In genomic region chr2:234026111-234026510, GRCh38 we compare ENCODE assay signal across 10 cellular contexts. TPM values are rescaled to one million over a fixed set of nuclear protein-coding genes. Genes with fewer than 3 reads are reported as not detected.
A peak's percentile ranks its signal among the peaks of the same experiment; 100 is the strongest.
DNase-seq lines count a peak whose midpoint lies in the region; ATAC-seq and TF ChIP-seq lines count a peak whose summit lies in the region.
"Had no signal": no experiment of that assay in that cellular context is flagged by ENCODE, and none has a peak within 500 bp of the region (broad histone marks: within the 10 kb centered on the region; RNA-seq: fewer than 3 reads in every experiment).

No MANE protein-coding gene starts in this region.

- no peak overlapping the region for H3K4me3 Mint-ChIP-seq in endodermal cell

- peaks cover 11% of the 10 kb centered on the region for H3K9me3 ChIP-seq in endodermal cell (ENCODE audit: control insufficient read depth, low read length)
- H3K9me3 ChIP-seq: pancreas had no signal

- TF ChIP-seq CTCF in endodermal cell (conservative IDR thresholded peaks at IDR 0.05) = no peak

- no peaks in the 10 kb centered on the region for H3K4me1 Mint-ChIP-seq in endodermal cell

- H3K27ac Mint-ChIP-seq in endodermal cell = no peak overlapping the region

- H3K27ac ChIP-seq in endodermal cell (ENCODE audit: low read depth, low read length) (peak overlapping the region; percentile 36), substantia nigra (ENCODE audit: low read depth, low read length, poor library complexity, severe bottlenecking) (no peak overlapping the region)
- H3K27ac ChIP-seq: pancreas, SJSA1 had no signal

- peak; percentile 78 for DNase-seq in DMS79 treated with DMSO at 0.1 percent for 48 hours (lab: John Stamatoyannopoulos, UW)
- peak; percentile 53 for DNase-seq in NCI-H69 (lab: John Stamatoyannopoulos, UW)
- no peak for DNase-seq in endodermal cell
- DNase-seq in renal cortical epithelial cell (ENCODE audit: low read depth) = peak; percentile 68
- no peak for DNase-seq in substantia nigra (lab: John Stamatoyannopoulos, UW)
- no peak for DNase-seq in stimulated activated naive CD4-positive, alpha-beta T cell treated with Interleukin-2 at 50 U/mL for 16 hours (lab: John Stamatoyannopoulos, UW)
- DNase-seq: pancreas had no signal

- no peaks in the 10 kb centered on the region for H3K36me3 ChIP-seq in endodermal cell (ENCODE audit: control insufficient read depth, insufficient read depth, low read length)
- H3K36me3 ChIP-seq: pancreas, SJSA1 had no signal

- WGBS in endodermal cell (ENCODE audit: insufficient coverage in 1 of 2, insufficient read length in 1 of 2), 2 experiments = 60 to 83% methylated on average over 1 of the region's 1 CpG

- H3K4me3 ChIP-seq in endodermal cell (ENCODE audit: low read length) = no peak overlapping the region
- H3K4me3 ChIP-seq: pancreas, SJSA1 had no signal

- no peaks in the 10 kb centered on the region for H3K27me3 Mint-ChIP-seq in endodermal cell (ENCODE audit: insufficient read depth)

- no peak for ATAC-seq in HG03196 (IDR thresholded peaks at IDR 0.05; ENCODE audit: unreplicated experiment)

- H3K4me1 ChIP-seq in endodermal cell (ENCODE audit: control insufficient read depth, insufficient read depth, low read length) = no peaks in the 10 kb centered on the region
- H3K4me1 ChIP-seq: pancreas had no signal

- H3K27me3 ChIP-seq in endodermal cell (ENCODE audit: control insufficient read depth, insufficient read depth, low read length, poor library complexity, severe bottlenecking) = no peaks in the 10 kb centered on the region
- H3K27me3 ChIP-seq: pancreas had no signal

- peaks cover 27% of the 10 kb centered on the region for H3K9me3 Mint-ChIP-seq in endodermal cell

- H3K36me3 Mint-ChIP-seq in endodermal cell (ENCODE audit: low read depth) = no peaks in the 10 kb centered on the region

- H3K9ac ChIP-seq in endodermal cell (ENCODE audit: extremely low read depth, low read length, poor library complexity, severe bottlenecking) = no peak overlapping the region

RNA-seq across cellular contexts. Expression of gene SPP2, which starts 24.4 kb away (rescaled TPM):
- total RNA-seq in endodermal cell (not detected), renal cortical epithelial cell (not detected in 2 replicates)
- not detected for polyA plus RNA-seq in endodermal cell (2013, experiment 1 of 2)
- not detected for polyA plus RNA-seq in endodermal cell (2013, experiment 2 of 2)
- total RNA-seq: dermis microvascular lymphatic vessel endothelial cell, pancreas, SJSA1 had no signal
- polyA plus RNA-seq: pancreas had no signal

Comparison
In these comparisons a context has a peak if more than half of its experiments do, and no peak if none do; other contexts are left out.
1. DNase-seq: peak in DMS79 treated with DMSO at 0.1 percent for 48 hours (single experiment), NCI-H69 (single experiment) and renal cortical epithelial cell (single experiment); none in endodermal cell (single experiment), substantia nigra (0 of 49) and stimulated activated naive CD4-positive, alpha-beta T cell treated with Interleukin-2 at 50 U/mL for 16 hours (single experiment).